Comparison of ENCODE assay signal across 1 cellular context in the genomic region with DNA sequence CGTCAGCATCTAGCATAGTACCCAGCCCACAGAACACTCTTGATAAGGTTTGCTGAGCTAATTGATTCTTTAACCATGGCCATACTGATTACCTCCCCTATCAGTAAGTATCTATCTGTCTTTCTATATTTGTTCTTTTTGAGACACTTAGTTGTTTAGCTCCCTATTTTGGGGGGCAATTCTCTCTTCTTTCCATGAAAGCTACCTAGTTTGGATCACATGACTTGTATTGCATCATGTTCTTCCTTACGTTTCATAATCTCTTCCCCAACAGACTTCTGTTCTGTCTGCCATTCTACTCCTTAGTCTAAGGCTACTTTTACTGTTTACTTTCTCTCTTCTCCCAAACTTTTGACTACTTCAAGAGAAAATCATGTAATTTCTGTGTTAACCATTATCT.
TF ChIP-seq lines count a peak whose summit lies in the region.

No MANE protein-coding gene starts in this region.

TF ChIP-seq in K562, 482 proteins besides CTCF, POLR2A, EP300 and RAD21 (continued from another document and continues in another):
- TF ChIP-seq TRIM25 (IDR thresholded peaks at IDR 0.05; ENCODE audit: borderline replicate concordance) (no peak), ATF7 (IDR thresholded peaks at IDR 0.05) (peak; percentile 75; the same call in 1 of the 2 replicates), NCOA1 (IDR thresholded peaks at IDR 0.05; ENCODE audit: low read depth) (no peak), MYNN (IDR thresholded peaks at IDR 0.05) (no peak), MYNN (CRISPR knock-in tag; IDR thresholded peaks at IDR 0.05) (no peak), CBX1 (IDR thresholded peaks at IDR 0.05; ENCODE audit: low read depth) (no peak), XRCC3 (IDR thresholded peaks at IDR 0.05) (no peak), ZSCAN32 (CRISPR knock-in tag; IDR thresholded peaks at IDR 0.05) (peak; percentile 90), ELF4 (CRISPR knock-in tag; IDR thresholded peaks at IDR 0.05) (no peak), RCOR1 (IDR thresholded peaks at IDR 0.05; ENCODE audit: borderline replicate concordance in 1 of 2, low read depth in 2 of 2, low read length in 2 of 2) (no peak), EHMT2 (IDR thresholded peaks at IDR 0.05) (peak; percentile 87), ZNF589 (CRISPR knock-in tag; IDR thresholded peaks at IDR 0.05; ENCODE audit: low read depth) (no peak; the same call in 1 of the 2 replicates), THRB (CRISPR knock-in tag; conservative IDR thresholded peaks at IDR 0.05) (no peak), POLR2AphosphoS5 (IDR thresholded peaks at IDR 0.05; ENCODE audit: control insufficient read depth, insufficient read depth, low read depth, low read length) (no peak), TFAP4 (CRISPR knock-in tag; IDR thresholded peaks at IDR 0.05; ENCODE audit: borderline replicate concordance) (no peak), ZBTB11 (CRISPR knock-in tag; IDR thresholded peaks at IDR 0.05) (no peak), MYBL2 (IDR thresholded peaks at IDR 0.05; ENCODE audit: low read depth) (0 out of 2 replicates have a peak, but pooled peaks have one; percentile 15), MYBL2 (CRISPR knock-in tag; IDR thresholded peaks at IDR 0.05; ENCODE audit: borderline replicate concordance) (no peak), DMBX1 (CRISPR knock-in tag; IDR thresholded peaks at IDR 0.05; ENCODE audit: borderline replicate concordance) (0 out of 2 replicates have a peak, but pooled peaks have one; percentile 57), TOE1 (IDR thresholded peaks at IDR 0.05; ENCODE audit: borderline replicate concordance) (peak; percentile 95), TOE1 (CRISPR knock-in tag; IDR thresholded peaks at IDR 0.05; ENCODE audit: borderline replicate concordance, low read depth) (no peak), ARID1B (IDR thresholded peaks at IDR 0.05) (peak; percentile 66), GTF2F1 (IDR thresholded peaks at IDR 0.05; ENCODE audit: low read depth, low read length) (no peak), ZNF174 (CRISPR knock-in tag; IDR thresholded peaks at IDR 0.05) (no peak), POLR3A (IDR thresholded peaks at IDR 0.05; ENCODE audit: borderline replicate concordance, extremely low read depth, insufficient read depth, insufficient read length) (no peak), BRD4 (IDR thresholded peaks at IDR 0.05) (0 out of 2 replicates have a peak, but pooled peaks have one; percentile 35), SMAD4 (CRISPR knock-in tag; conservative IDR thresholded peaks at IDR 0.05) (peak; percentile 82; the same call in 1 of the 2 replicates), FOXK2 (conservative IDR thresholded peaks at IDR 0.05 in 1 of 2, IDR thresholded peaks at IDR 0.05 in 1 of 2; ENCODE audit: low read depth in 2 of 2) (peak; percentile 23 to 61; a peak in 3 of 4 replicates), CXXC5 (CRISPR knock-in tag; IDR thresholded peaks at IDR 0.05) (peak; percentile 70), ZHX1 (conservative IDR thresholded peaks at IDR 0.05; ENCODE audit: low read length) (no peak), SOX6 (IDR thresholded peaks at IDR 0.05) (peak; percentile 43; the same call in 1 of the 2 replicates), FOXP4 (CRISPR knock-in tag; IDR thresholded peaks at IDR 0.05; ENCODE audit: borderline replicate concordance) (no peak), ETV5 (CRISPR knock-in tag; IDR thresholded peaks at IDR 0.05; ENCODE audit: low read depth) (no peak), ZNF311 (CRISPR knock-in tag; IDR thresholded peaks at IDR 0.05) (peak; percentile 41), RAD51 (IDR thresholded peaks at IDR 0.05; ENCODE audit: borderline replicate concordance, low read depth) (peak; percentile 82), POLR2H (tag; IDR thresholded peaks at IDR 0.05; ENCODE audit: low read depth) (peak; percentile 64), ZNF175 (CRISPR knock-in tag; IDR thresholded peaks at IDR 0.05; ENCODE audit: low read depth) (peak; percentile 19; the same call in 1 of the 2 replicates), BHLHE40 (IDR thresholded peaks at IDR 0.05; ENCODE audit: low read length) (no peak), MXI1 (IDR thresholded peaks at IDR 0.05; ENCODE audit: low read depth, low read length) (no peak), ZNF584 (CRISPR knock-in tag; IDR thresholded peaks at IDR 0.05; ENCODE audit: low read depth) (peak; percentile 47), HNRNPH1 (optimal IDR thresholded peaks at IDR 0.05; ENCODE audit: low read depth, low read length) (no peak), TBP (optimal IDR thresholded peaks at IDR 0.05; ENCODE audit: low read depth, low read length) (no peak), NELFE (IDR thresholded peaks at IDR 0.05; ENCODE audit: insufficient read depth, insufficient read length) (no peak), SMARCB1 (IDR thresholded peaks at IDR 0.05; ENCODE audit: insufficient read length, low read depth) (no peak), LEF1 (IDR thresholded peaks at IDR 0.05) (peak; percentile 49; the same call in 1 of the 2 replicates), ID3 (CRISPR knock-in tag; IDR thresholded peaks at IDR 0.05) (no peak), ID3 (tag; IDR thresholded peaks at IDR 0.05) (peak; percentile 82; the same call in 1 of the 2 replicates), FOXA3 (CRISPR knock-in tag; conservative IDR thresholded peaks at IDR 0.05 in 1 of 2, IDR thresholded peaks at IDR 0.05 in 1 of 2) (0 out of 4 replicates have a peak, but pooled peaks of 1 of the 2 experiments have one; percentile 24), NR2C2 (CRISPR knock-in tag; IDR thresholded peaks at IDR 0.05) (no peak), NR2C2 (tag; IDR thresholded peaks at IDR 0.05) (no peak)
- TF ChIP-seq, protein P1, sequence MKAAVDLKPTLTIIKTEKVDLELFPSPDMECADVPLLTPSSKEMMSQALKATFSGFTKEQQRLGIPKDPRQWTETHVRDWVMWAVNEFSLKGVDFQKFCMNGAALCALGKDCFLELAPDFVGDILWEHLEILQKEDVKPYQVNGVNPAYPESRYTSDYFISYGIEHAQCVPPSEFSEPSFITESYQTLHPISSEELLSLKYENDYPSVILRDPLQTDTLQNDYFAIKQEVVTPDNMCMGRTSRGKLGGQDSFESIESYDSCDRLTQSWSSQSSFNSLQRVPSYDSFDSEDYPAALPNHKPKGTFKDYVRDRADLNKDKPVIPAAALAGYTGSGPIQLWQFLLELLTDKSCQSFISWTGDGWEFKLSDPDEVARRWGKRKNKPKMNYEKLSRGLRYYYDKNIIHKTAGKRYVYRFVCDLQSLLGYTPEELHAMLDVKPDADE (conservative IDR thresholded peaks at IDR 0.05; ENCODE audit: control insufficient read depth, low read depth, low read length) = no peak
- TF ChIP-seq, protein P2, sequence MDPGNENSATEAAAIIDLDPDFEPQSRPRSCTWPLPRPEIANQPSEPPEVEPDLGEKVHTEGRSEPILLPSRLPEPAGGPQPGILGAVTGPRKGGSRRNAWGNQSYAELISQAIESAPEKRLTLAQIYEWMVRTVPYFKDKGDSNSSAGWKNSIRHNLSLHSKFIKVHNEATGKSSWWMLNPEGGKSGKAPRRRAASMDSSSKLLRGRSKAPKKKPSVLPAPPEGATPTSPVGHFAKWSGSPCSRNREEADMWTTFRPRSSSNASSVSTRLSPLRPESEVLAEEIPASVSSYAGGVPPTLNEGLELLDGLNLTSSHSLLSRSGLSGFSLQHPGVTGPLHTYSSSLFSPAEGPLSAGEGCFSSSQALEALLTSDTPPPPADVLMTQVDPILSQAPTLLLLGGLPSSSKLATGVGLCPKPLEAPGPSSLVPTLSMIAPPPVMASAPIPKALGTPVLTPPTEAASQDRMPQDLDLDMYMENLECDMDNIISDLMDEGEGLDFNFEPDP (CRISPR knock-in tag; IDR thresholded peaks at IDR 0.05) = no peak
